ENCODE assay signal across 8 cellular contexts in the genomic region with DNA sequence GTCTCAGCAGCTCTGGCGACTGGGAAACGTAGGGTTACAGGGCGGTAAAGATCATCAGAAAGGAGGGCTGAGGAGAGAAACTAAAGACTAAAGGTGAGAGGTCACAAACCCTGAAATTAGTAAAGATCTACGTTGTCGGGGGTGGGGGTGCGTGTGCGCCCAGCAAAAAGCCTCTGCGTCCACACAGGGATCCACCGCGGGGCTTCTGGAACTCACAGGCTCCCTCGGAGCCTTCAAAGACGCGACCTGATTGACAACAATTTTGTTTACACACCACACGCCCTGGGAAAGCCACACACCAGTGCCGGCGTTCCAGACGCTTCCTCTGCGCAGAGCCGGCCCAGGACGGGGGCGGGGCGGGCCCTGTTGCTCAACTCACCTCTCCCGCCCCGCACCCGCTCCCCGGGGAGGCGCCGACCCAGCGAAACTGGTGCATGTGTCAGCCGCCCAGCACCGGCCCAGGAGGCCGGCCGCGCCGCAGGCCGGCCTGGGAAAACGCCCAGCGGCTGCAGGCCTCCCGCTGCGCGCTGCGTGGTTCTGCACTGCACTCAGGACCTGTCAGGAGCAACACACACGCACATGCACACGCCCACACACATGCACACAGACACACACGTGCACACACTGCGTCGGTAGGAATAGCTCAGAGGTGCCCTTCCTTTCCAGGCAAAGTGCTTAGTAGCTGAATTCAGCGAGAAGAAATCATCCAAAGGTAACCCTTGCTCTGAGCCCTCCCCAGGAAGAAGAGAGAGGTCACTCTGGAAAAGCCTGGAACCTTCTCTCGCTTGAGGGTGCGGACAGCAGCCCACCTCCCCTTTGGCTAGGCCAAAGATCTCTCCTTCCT. TPM values are rescaled to one million over a fixed set of nuclear protein-coding genes. Genes with fewer than 3 reads are reported as not detected.
A peak's percentile ranks its signal among the peaks of the same experiment; 100 is the strongest.
DNase-seq lines count a peak whose midpoint lies in the region; ATAC-seq and TF ChIP-seq lines count a peak whose summit lies in the region.

No MANE protein-coding gene starts in this region.

- H3K36me3 ChIP-seq in OCI-LY3 (replicated peaks; ENCODE audit: low read depth, low read length): no peaks in the 10 kb centered on the region

- H3K9me3 ChIP-seq in OCI-LY3 (ENCODE audit: insufficient read depth, low read length): no peaks in the 10 kb centered on the region

- peak overlapping the region; percentile 94 for H3K4me2 ChIP-seq in OCI-LY3 (ENCODE audit: low read length)

- H3K27me3 ChIP-seq in OCI-LY3 (ENCODE audit: low read depth, low read length): no peaks in the 10 kb centered on the region

- no peaks in the 10 kb centered on the region for H3K79me2 ChIP-seq in OCI-LY3 (ENCODE audit: low read length)

- H3K27ac ChIP-seq in OCI-LY3 (ENCODE audit: low read length) (peak overlapping the region; percentile 96), substantia nigra (ENCODE audit: low read depth, low read length, poor library complexity, severe bottlenecking) (peak overlapping the region; percentile 82)

- peak overlapping the region; percentile 75 for H3K9ac ChIP-seq in OCI-LY3 (ENCODE audit: low read length)

- H2AFZ ChIP-seq in OCI-LY3 (ENCODE audit: low read depth, low read length): peak overlapping the region; percentile 69

- peaks cover 32% of the 10 kb centered on the region for H3K4me1 ChIP-seq in OCI-LY3 (ENCODE audit: low read length)

- TF ChIP-seq CTCF in OCI-LY3 (IDR thresholded peaks at IDR 0.05; ENCODE audit: low read depth, low read length) (no peak), foreskin fibroblast (IDR thresholded peaks at IDR 0.05; ENCODE audit: low read depth, low read length) (no peak)

- peak; percentile 36 for DNase-seq in DMS 273 (lab: John Stamatoyannopoulos, UW; ENCODE audit: unreplicated experiment)
- DNase-seq in DMS 273 treated with DMSO at 0.1 percent for 48 hours (lab: John Stamatoyannopoulos, UW): no peak
- DNase-seq in activated gamma-delta T cell (lab: John Stamatoyannopoulos, UW): peak; percentile 50
- DNase-seq in foreskin fibroblast: peak; percentile 88 to 96
- peak; percentile 56 for DNase-seq in occipital lobe (lab: John Stamatoyannopoulos, UW)
- peak in 48 of 49 donors; percentile 6 to 90 (median 52) for DNase-seq in substantia nigra (lab: John Stamatoyannopoulos, UW)

- H3K4me3 ChIP-seq in OCI-LY3 (ENCODE audit: low read length) (peak overlapping the region; percentile 69), foreskin fibroblast (ENCODE audit: low read depth in 1 of 2, low read length in 2 of 2) (peak overlapping the region; percentile 28 to 41)

- ATAC-seq in HG03025 (IDR thresholded peaks at IDR 0.05; ENCODE audit: low FRiP score, unreplicated experiment): peak; percentile 70

- H4K20me1 ChIP-seq in OCI-LY3 (ENCODE audit: insufficient read depth, low read length): no peaks in the 10 kb centered on the region

RNA-seq across cellular contexts. Expression of a gene that starts 57.2 kb away (rescaled TPM):
- 95.8 TPM for total RNA-seq in occipital lobe
